2 cellular contexts compared by ENCODE assay signal in genomic region chr9:100515578-100516494, GRCh38.
A peak's percentile ranks its signal among the peaks of the same experiment; 100 is the strongest.
TF ChIP-seq lines count a peak whose summit lies in the region.

No MANE protein-coding gene starts in this region.

TF ChIP-seq in IMR-90, 13 proteins besides CTCF, POLR2A, EP300 and RAD21:
- TF ChIP-seq CEBPB (IDR thresholded peaks at IDR 0.05; ENCODE audit: low read depth, low read length) = peak; percentile 72
- no peak for TF ChIP-seq MAFK (IDR thresholded peaks at IDR 0.05; ENCODE audit: low read depth, low read length)
- no peak for TF ChIP-seq SMC3 (IDR thresholded peaks at IDR 0.05; ENCODE audit: low read depth, low read length)

TF ChIP-seq in K562, 482 proteins besides CTCF, POLR2A, EP300 and RAD21:
- TF ChIP-seq KDM1A (IDR thresholded peaks at IDR 0.05) (peak; percentile 52 to 55; a peak in 3 of 4 replicates), CEBPG (CRISPR knock-in tag; IDR thresholded peaks at IDR 0.05) (no peak), CEBPG (tag; conservative IDR thresholded peaks at IDR 0.05 in 1 of 2, IDR thresholded peaks at IDR 0.05 in 1 of 2) (peak in 1 of 2 experiments; percentile 59; a peak in 1 of 4 replicates), PHF21A (IDR thresholded peaks at IDR 0.05; ENCODE audit: borderline replicate concordance, low read depth) (no peak), TEAD4 (IDR thresholded peaks at IDR 0.05; ENCODE audit: low read length) (peak; percentile 29; the same call in 1 of the 2 replicates), TEAD4 (CRISPR knock-in tag; IDR thresholded peaks at IDR 0.05; ENCODE audit: borderline replicate concordance) (no peak), ATF4 (CRISPR knock-in tag; IDR thresholded peaks at IDR 0.05) (no peak), RCOR1 (IDR thresholded peaks at IDR 0.05; ENCODE audit: borderline replicate concordance in 1 of 2, low read depth in 2 of 2, low read length in 2 of 2) (peak in 1 of 2 experiments; percentile 50; a peak in 1 of 4 replicates), TCF3 (CRISPR knock-in tag; IDR thresholded peaks at IDR 0.05) (peak; percentile 25; the same call in 1 of the 2 replicates), MTA2 (IDR thresholded peaks at IDR 0.05; ENCODE audit: low read depth) (no peak), ARID1B (IDR thresholded peaks at IDR 0.05) (peak; percentile 21; the same call in 1 of the 2 replicates), TAL1 (IDR thresholded peaks at IDR 0.05) (peak; percentile 15; the same call in 1 of the 2 replicates), PTBP1 (IDR thresholded peaks at IDR 0.05; ENCODE audit: low read depth, low read length) (no peak), ZNF507 (tag; conservative IDR thresholded peaks at IDR 0.05) (no peak), CEBPB (tag; IDR thresholded peaks at IDR 0.05) (peak; percentile 48; the same call in 1 of the 2 replicates), CBFA2T3 (IDR thresholded peaks at IDR 0.05) (0 out of 2 replicates have a peak, but pooled peaks have one; percentile 19)
- TF ChIP-seq, protein P1, sequence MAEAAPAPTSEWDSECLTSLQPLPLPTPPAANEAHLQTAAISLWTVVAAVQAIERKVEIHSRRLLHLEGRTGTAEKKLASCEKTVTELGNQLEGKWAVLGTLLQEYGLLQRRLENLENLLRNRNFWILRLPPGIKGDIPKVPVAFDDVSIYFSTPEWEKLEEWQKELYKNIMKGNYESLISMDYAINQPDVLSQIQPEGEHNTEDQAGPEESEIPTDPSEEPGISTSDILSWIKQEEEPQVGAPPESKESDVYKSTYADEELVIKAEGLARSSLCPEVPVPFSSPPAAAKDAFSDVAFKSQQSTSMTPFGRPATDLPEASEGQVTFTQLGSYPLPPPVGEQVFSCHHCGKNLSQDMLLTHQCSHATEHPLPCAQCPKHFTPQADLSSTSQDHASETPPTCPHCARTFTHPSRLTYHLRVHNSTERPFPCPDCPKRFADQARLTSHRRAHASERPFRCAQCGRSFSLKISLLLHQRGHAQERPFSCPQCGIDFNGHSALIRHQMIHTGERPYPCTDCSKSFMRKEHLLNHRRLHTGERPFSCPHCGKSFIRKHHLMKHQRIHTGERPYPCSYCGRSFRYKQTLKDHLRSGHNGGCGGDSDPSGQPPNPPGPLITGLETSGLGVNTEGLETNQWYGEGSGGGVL (CRISPR knock-in tag; IDR thresholded peaks at IDR 0.05) = no peak
- TF ChIP-seq, protein P2, sequence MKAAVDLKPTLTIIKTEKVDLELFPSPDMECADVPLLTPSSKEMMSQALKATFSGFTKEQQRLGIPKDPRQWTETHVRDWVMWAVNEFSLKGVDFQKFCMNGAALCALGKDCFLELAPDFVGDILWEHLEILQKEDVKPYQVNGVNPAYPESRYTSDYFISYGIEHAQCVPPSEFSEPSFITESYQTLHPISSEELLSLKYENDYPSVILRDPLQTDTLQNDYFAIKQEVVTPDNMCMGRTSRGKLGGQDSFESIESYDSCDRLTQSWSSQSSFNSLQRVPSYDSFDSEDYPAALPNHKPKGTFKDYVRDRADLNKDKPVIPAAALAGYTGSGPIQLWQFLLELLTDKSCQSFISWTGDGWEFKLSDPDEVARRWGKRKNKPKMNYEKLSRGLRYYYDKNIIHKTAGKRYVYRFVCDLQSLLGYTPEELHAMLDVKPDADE (conservative IDR thresholded peaks at IDR 0.05; ENCODE audit: control insufficient read depth, low read depth, low read length) = no peak
